In genomic region chr19:44847144-44848035, GRCh38 we compare ENCODE assay signal across 2 cellular contexts.
TF ChIP-seq lines count a peak whose summit lies in the region.

No MANE protein-coding gene starts in this region.

TF ChIP-seq in HEK293, 187 proteins besides CTCF, POLR2A, EP300 and RAD21 (continued from another document and continues in another):
- TF ChIP-seq PRDM10 (tag by site-specific recombination; IDR thresholded peaks at IDR 0.05) (peak; percentile 56), ZBTB17 (tag by site-specific recombination; IDR thresholded peaks at IDR 0.05) (0 out of 2 replicates have a peak, but pooled peaks have one; percentile 15), ZNF366 (tag by site-specific recombination; conservative IDR thresholded peaks at IDR 0.05) (peak; percentile 77), ZNF560 (tag by site-specific recombination; IDR thresholded peaks at IDR 0.05; ENCODE audit: borderline replicate concordance) (no peak), SP7 (tag by site-specific recombination; IDR thresholded peaks at IDR 0.05) (peak; percentile 30; the same call in 1 of the 2 replicates), SP2 (tag by site-specific recombination; IDR thresholded peaks at IDR 0.05) (peak; percentile 75), WT1 (tag by site-specific recombination; IDR thresholded peaks at IDR 0.05) (peak; percentile 66), KLF10 (tag by site-specific recombination; IDR thresholded peaks at IDR 0.05) (no peak), IKZF3 (tag by site-specific recombination; IDR thresholded peaks at IDR 0.05) (peak; percentile 47), ZBTB10 (tag by site-specific recombination; IDR thresholded peaks at IDR 0.05) (peak; percentile 26; the same call in 1 of the 2 replicates), KLF9 (tag by site-specific recombination; IDR thresholded peaks at IDR 0.05; ENCODE audit: low read depth) (peak; percentile 61; the same call in 1 of the 2 replicates), GLIS1 (tag by site-specific recombination; IDR thresholded peaks at IDR 0.05) (peak; percentile 98), ZEB2 (tag by site-specific recombination; IDR thresholded peaks at IDR 0.05) (0 out of 2 replicates have a peak, but pooled peaks have one; percentile 18), ZNF76 (tag by site-specific recombination; IDR thresholded peaks at IDR 0.05; ENCODE audit: borderline replicate concordance, low read depth) (0 out of 2 replicates have a peak, but pooled peaks have one; percentile 28), SP3 (tag by site-specific recombination; IDR thresholded peaks at IDR 0.05) (peak; percentile 89), KLF7 (tag by site-specific recombination; IDR thresholded peaks at IDR 0.05; ENCODE audit: borderline replicate concordance) (peak; percentile 14; the same call in 1 of the 2 replicates), HOXA7 (CRISPR knock-in tag; IDR thresholded peaks at IDR 0.05; ENCODE audit: borderline replicate concordance) (no peak), OVOL3 (tag by site-specific recombination; IDR thresholded peaks at IDR 0.05) (no peak), ZNF514 (tag by site-specific recombination; IDR thresholded peaks at IDR 0.05) (no peak), ZNF423 (tag by site-specific recombination; IDR thresholded peaks at IDR 0.05) (peak; percentile 79), ZNF335 (tag by site-specific recombination; conservative IDR thresholded peaks at IDR 0.05) (peak; percentile 48; the same call in 1 of the 2 replicates), ZIC2 (tag by site-specific recombination; IDR thresholded peaks at IDR 0.05) (peak; percentile 66), KLF16 (tag by site-specific recombination; IDR thresholded peaks at IDR 0.05) (0 out of 2 replicates have a peak, but pooled peaks have one; percentile 34)
- TF ChIP-seq, protein P1, sequence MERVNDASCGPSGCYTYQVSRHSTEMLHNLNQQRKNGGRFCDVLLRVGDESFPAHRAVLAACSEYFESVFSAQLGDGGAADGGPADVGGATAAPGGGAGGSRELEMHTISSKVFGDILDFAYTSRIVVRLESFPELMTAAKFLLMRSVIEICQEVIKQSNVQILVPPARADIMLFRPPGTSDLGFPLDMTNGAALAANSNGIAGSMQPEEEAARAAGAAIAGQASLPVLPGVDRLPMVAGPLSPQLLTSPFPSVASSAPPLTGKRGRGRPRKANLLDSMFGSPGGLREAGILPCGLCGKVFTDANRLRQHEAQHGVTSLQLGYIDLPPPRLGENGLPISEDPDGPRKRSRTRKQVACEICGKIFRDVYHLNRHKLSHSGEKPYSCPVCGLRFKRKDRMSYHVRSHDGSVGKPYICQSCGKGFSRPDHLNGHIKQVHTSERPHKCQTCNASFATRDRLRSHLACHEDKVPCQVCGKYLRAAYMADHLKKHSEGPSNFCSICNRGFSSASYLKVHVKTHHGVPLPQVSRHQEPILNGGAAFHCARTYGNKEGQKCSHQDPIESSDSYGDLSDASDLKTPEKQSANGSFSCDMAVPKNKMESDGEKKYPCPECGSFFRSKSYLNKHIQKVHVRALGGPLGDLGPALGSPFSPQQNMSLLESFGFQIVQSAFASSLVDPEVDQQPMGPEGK (tag by site-specific recombination; IDR thresholded peaks at IDR 0.05), result peak; percentile 93

TF ChIP-seq in WTC11, 78 proteins besides CTCF, POLR2A, EP300 and RAD21 (continued from another document):
- TF ChIP-seq USF2 (CRISPR knock-in tag; IDR thresholded peaks at IDR 0.05) (no peak), NR2C2 (CRISPR knock-in tag; IDR thresholded peaks at IDR 0.05) (no peak), SP1 (CRISPR knock-in tag; conservative IDR thresholded peaks at IDR 0.05) (0 out of 2 replicates have a peak, but pooled peaks have one; percentile 27), TCF7 (CRISPR knock-in tag; IDR thresholded peaks at IDR 0.05; ENCODE audit: low read depth) (no peak), KAT7 (CRISPR knock-in tag; IDR thresholded peaks at IDR 0.05; ENCODE audit: borderline replicate concordance) (no peak), SOX15 (CRISPR knock-in tag; IDR thresholded peaks at IDR 0.05) (no peak), NFYB (CRISPR knock-in tag; conservative IDR thresholded peaks at IDR 0.05; ENCODE audit: low read depth) (no peak), IRF2 (CRISPR knock-in tag; IDR thresholded peaks at IDR 0.05; ENCODE audit: borderline replicate concordance, low read depth) (no peak), AFF4 (CRISPR knock-in tag; IDR thresholded peaks at IDR 0.05; ENCODE audit: borderline replicate concordance) (no peak), ZNF263 (CRISPR knock-in tag; IDR thresholded peaks at IDR 0.05; ENCODE audit: low read depth) (no peak), FOXJ3 (CRISPR knock-in tag; IDR thresholded peaks at IDR 0.05; ENCODE audit: borderline replicate concordance) (no peak), USF1 (CRISPR knock-in tag; IDR thresholded peaks at IDR 0.05) (peak; percentile 16; the same call in 1 of the 2 replicates), ZNF317 (CRISPR knock-in tag; IDR thresholded peaks at IDR 0.05; ENCODE audit: borderline replicate concordance, low read depth) (no peak), ESRRA (CRISPR knock-in tag; IDR thresholded peaks at IDR 0.05; ENCODE audit: borderline replicate concordance) (no peak)
- TF ChIP-seq, protein P2, sequence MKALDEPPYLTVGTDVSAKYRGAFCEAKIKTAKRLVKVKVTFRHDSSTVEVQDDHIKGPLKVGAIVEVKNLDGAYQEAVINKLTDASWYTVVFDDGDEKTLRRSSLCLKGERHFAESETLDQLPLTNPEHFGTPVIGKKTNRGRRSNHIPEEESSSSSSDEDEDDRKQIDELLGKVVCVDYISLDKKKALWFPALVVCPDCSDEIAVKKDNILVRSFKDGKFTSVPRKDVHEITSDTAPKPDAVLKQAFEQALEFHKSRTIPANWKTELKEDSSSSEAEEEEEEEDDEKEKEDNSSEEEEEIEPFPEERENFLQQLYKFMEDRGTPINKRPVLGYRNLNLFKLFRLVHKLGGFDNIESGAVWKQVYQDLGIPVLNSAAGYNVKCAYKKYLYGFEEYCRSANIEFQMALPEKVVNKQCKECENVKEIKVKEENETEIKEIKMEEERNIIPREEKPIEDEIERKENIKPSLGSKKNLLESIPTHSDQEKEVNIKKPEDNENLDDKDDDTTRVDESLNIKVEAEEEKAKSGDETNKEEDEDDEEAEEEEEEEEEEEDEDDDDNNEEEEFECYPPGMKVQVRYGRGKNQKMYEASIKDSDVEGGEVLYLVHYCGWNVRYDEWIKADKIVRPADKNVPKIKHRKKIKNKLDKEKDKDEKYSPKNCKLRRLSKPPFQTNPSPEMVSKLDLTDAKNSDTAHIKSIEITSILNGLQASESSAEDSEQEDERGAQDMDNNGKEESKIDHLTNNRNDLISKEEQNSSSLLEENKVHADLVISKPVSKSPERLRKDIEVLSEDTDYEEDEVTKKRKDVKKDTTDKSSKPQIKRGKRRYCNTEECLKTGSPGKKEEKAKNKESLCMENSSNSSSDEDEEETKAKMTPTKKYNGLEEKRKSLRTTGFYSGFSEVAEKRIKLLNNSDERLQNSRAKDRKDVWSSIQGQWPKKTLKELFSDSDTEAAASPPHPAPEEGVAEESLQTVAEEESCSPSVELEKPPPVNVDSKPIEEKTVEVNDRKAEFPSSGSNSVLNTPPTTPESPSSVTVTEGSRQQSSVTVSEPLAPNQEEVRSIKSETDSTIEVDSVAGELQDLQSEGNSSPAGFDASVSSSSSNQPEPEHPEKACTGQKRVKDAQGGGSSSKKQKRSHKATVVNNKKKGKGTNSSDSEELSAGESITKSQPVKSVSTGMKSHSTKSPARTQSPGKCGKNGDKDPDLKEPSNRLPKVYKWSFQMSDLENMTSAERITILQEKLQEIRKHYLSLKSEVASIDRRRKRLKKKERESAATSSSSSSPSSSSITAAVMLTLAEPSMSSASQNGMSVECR (CRISPR knock-in tag; IDR thresholded peaks at IDR 0.05; ENCODE audit: borderline replicate concordance), result 0 out of 2 replicates have a peak, but pooled peaks have one; percentile 14
- TF ChIP-seq, protein P3, sequence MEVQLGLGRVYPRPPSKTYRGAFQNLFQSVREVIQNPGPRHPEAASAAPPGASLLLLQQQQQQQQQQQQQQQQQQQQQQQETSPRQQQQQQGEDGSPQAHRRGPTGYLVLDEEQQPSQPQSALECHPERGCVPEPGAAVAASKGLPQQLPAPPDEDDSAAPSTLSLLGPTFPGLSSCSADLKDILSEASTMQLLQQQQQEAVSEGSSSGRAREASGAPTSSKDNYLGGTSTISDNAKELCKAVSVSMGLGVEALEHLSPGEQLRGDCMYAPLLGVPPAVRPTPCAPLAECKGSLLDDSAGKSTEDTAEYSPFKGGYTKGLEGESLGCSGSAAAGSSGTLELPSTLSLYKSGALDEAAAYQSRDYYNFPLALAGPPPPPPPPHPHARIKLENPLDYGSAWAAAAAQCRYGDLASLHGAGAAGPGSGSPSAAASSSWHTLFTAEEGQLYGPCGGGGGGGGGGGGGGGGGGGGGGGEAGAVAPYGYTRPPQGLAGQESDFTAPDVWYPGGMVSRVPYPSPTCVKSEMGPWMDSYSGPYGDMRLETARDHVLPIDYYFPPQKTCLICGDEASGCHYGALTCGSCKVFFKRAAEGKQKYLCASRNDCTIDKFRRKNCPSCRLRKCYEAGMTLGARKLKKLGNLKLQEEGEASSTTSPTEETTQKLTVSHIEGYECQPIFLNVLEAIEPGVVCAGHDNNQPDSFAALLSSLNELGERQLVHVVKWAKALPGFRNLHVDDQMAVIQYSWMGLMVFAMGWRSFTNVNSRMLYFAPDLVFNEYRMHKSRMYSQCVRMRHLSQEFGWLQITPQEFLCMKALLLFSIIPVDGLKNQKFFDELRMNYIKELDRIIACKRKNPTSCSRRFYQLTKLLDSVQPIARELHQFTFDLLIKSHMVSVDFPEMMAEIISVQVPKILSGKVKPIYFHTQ (CRISPR knock-in tag; IDR thresholded peaks at IDR 0.05), result no peak
- TF ChIP-seq, protein P4, sequence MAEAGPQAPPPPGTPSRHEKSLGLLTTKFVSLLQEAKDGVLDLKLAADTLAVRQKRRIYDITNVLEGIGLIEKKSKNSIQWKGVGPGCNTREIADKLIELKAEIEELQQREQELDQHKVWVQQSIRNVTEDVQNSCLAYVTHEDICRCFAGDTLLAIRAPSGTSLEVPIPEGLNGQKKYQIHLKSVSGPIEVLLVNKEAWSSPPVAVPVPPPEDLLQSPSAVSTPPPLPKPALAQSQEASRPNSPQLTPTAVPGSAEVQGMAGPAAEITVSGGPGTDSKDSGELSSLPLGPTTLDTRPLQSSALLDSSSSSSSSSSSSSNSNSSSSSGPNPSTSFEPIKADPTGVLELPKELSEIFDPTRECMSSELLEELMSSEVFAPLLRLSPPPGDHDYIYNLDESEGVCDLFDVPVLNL (CRISPR knock-in tag; IDR thresholded peaks at IDR 0.05; ENCODE audit: borderline replicate concordance, low read depth), result no peak
- TF ChIP-seq, protein P5, sequence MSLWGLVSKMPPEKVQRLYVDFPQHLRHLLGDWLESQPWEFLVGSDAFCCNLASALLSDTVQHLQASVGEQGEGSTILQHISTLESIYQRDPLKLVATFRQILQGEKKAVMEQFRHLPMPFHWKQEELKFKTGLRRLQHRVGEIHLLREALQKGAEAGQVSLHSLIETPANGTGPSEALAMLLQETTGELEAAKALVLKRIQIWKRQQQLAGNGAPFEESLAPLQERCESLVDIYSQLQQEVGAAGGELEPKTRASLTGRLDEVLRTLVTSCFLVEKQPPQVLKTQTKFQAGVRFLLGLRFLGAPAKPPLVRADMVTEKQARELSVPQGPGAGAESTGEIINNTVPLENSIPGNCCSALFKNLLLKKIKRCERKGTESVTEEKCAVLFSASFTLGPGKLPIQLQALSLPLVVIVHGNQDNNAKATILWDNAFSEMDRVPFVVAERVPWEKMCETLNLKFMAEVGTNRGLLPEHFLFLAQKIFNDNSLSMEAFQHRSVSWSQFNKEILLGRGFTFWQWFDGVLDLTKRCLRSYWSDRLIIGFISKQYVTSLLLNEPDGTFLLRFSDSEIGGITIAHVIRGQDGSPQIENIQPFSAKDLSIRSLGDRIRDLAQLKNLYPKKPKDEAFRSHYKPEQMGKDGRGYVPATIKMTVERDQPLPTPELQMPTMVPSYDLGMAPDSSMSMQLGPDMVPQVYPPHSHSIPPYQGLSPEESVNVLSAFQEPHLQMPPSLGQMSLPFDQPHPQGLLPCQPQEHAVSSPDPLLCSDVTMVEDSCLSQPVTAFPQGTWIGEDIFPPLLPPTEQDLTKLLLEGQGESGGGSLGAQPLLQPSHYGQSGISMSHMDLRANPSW (CRISPR knock-in tag; conservative IDR thresholded peaks at IDR 0.05; ENCODE audit: low read depth), result no peak
